In the genomic region with DNA sequence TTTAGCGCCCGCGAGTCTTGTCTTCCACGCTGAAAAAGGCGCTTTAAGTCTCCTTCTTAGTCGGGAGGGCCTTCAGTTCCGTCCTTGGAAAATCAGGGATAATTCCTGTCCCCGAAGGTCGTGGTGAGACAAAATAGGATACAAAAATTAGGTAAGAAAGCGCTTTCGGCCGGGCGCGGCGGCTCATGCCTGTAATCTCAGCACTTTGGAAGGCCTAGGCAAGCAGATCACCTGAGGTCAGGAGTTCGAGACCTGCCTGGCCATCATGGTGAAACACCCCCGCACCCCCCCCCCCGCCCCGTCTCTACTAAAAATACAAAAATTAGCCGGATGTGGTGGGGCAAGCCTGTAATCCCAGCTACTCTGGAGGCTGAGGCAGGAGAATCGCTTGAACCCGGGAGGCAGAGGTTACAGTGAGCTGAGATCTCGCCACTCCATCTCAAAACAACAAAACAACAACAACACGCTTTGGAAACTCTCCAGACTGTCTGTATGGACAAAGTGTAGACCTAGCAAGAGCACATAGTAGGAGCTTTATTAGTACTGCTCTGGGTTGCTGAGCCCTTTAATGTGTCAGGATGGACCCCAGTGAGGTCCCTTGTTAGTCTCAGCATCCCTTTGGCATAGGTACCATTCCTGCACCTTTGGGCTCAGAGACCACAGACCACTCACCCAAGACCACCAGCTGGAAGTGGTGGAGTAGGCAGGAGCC, we compare ENCODE assay signal across 9 cellular contexts. TPM values are rescaled to one million over a fixed set of nuclear protein-coding genes. Genes with fewer than 3 reads are reported as not detected.
DNase-seq lines count a peak whose midpoint lies in the region; ATAC-seq and TF ChIP-seq lines count a peak whose summit lies in the region.
"Had no signal": no experiment of that assay in that cellular context is flagged by ENCODE, and none has a peak within 500 bp of the region (broad histone marks: within the 10 kb centered on the region; RNA-seq: fewer than 3 reads in every experiment).

No MANE protein-coding gene starts in this region.

- no peak overlapping the region for H3K4ac ChIP-seq in mesendoderm (ENCODE audit: low read depth, low read length)

- H3K4me2 ChIP-seq in mesendoderm (ENCODE audit: low read length), result peak overlapping the region; percentile 59

- DNase-seq in heart left ventricle, result no peak
- no peak for DNase-seq in Right ventricle myocardium superior
- no peak for DNase-seq in breast epithelium (ENCODE audit: low spot score in 2 of 2)
- DNase-seq in mesendoderm, result no peak
- peak; percentile 54 for DNase-seq in upper lobe of right lung
- no peak for DNase-seq in MV-4-11 (lab: John Stamatoyannopoulos, UW)
- DNase-seq in cortex of kidney (lab: John Stamatoyannopoulos, UW), result no peak
- DNase-seq in HEK293T (ENCODE audit: extremely low spot score), result no peak

- H2AK5ac ChIP-seq in mesendoderm (ENCODE audit: low read length), result no peak overlapping the region

- H3K79me1 ChIP-seq in mesendoderm (ENCODE audit: low read length), result no peaks in the 10 kb centered on the region

- H3K27ac ChIP-seq in heart left ventricle (peak overlapping the region in 1 of 12 donors; percentile 51), breast epithelium (peak overlapping the region; percentile 68 to 72), mesendoderm (ENCODE audit: low read depth, low read length) (no peak overlapping the region), upper lobe of right lung (no peak overlapping the region)

- H3K9me3 ChIP-seq in heart left ventricle (no peaks in the 10 kb centered on the region), breast epithelium (no peaks in the 10 kb centered on the region), upper lobe of right lung (no peaks in the 10 kb centered on the region)

- peak overlapping the region; percentile 26 to 76 (median 62) for H3K4me3 ChIP-seq in heart left ventricle
- peak overlapping the region; percentile 52 to 99 (median 78) for H3K4me3 ChIP-seq in breast epithelium
- H3K4me3 ChIP-seq in mesendoderm (ENCODE audit: low read length), result peak overlapping the region; percentile 22
- H3K4me3 ChIP-seq in upper lobe of right lung, result peak overlapping the region; percentile 58

- no peak overlapping the region for H2BK120ac ChIP-seq in mesendoderm (ENCODE audit: low read depth, low read length)

- H3K79me2 ChIP-seq in mesendoderm (ENCODE audit: control insufficient read depth, insufficient read depth, low read length), result no peaks in the 10 kb centered on the region

- no peak overlapping the region for H2BK5ac ChIP-seq in mesendoderm (ENCODE audit: low read length)

- H3K36me3 ChIP-seq in heart left ventricle, result no peaks in the 10 kb centered on the region
- H3K36me3 ChIP-seq in breast epithelium, result no peaks in the 10 kb centered on the region
- no peaks in the 10 kb centered on the region for H3K36me3 ChIP-seq in mesendoderm (ENCODE audit: control insufficient read depth, insufficient read depth, low read length)
- no peaks in the 10 kb centered on the region for H3K36me3 ChIP-seq in upper lobe of right lung

- no peak overlapping the region for H4K5ac ChIP-seq in mesendoderm (ENCODE audit: low read length)

- no peak for TF ChIP-seq CTCF in heart left ventricle (IDR thresholded peaks at IDR 0.05)
- TF ChIP-seq CTCF in breast epithelium (IDR thresholded peaks at IDR 0.05), result no peak
- TF ChIP-seq CTCF in upper lobe of right lung (IDR thresholded peaks at IDR 0.05), result no peak

- H4K8ac ChIP-seq in mesendoderm (ENCODE audit: low read depth, low read length), result no peak overlapping the region

- H3K56ac ChIP-seq in mesendoderm (ENCODE audit: low read length), result peak overlapping the region; percentile 76

- no peak overlapping the region for H2BK15ac ChIP-seq in mesendoderm (replicated peaks; ENCODE audit: low read depth)

- no peak for TF ChIP-seq POLR2A in heart left ventricle (IDR thresholded peaks at IDR 0.05)
- no peak for TF ChIP-seq POLR2A in breast epithelium (IDR thresholded peaks at IDR 0.05)

- H3K9ac ChIP-seq in mesendoderm (ENCODE audit: low read length), result peak overlapping the region; percentile 53

- 43 to 61% (median 47%) methylated on average over 20 to 24 of the region's 24 CpGs for WGBS in heart left ventricle, 4 donors
- no CpG with 5 or more reads among the region's 24 CpGs for WGBS in mesendoderm (ENCODE audit: extremely low coverage, insufficient coverage, low lambda C conversion rate)

- CTCF ChIA-PET in HEK293T (lab: Yijun Ruan, JAX), result interaction anchor here (0.6 to 1.2 kb wide), 2 partner anchors 9 to 20 kb away, joined by 3 to 4 read pairs; no protein-coding TSS in a partner anchor

- H3K18ac ChIP-seq in mesendoderm (ENCODE audit: low read length), result no peak overlapping the region

- intact Hi-C loops in heart left ventricle (cut with DNase I) (loop anchor here in 1 of 10 donors (5.0 kb wide), 1 partner anchor 1760 kb away; no protein-coding TSS in a partner anchor), Right ventricle myocardium superior (cut with DNase I) (no loop called here), breast epithelium (cut with DNase I; ENCODE audit: low total_unique reads) (no loop called here), upper lobe of right lung (cut with DNase I) (no loop called here)

- no peak overlapping the region for H3K23ac ChIP-seq in mesendoderm (ENCODE audit: low read length)

- no peak for ATAC-seq in heart left ventricle
- ATAC-seq in Right ventricle myocardium superior (ENCODE audit: poor library complexity), result no peak
- no peak for ATAC-seq in upper lobe of right lung

- H3K4me1 ChIP-seq in heart left ventricle (peaks cover 0 to 14% (median 7%) of the 10 kb centered on the region in 12 donors), breast epithelium (peaks cover 3 to 4% of the 10 kb centered on the region in 2 donors), mesendoderm (ENCODE audit: control insufficient read depth, low read depth, low read length) (no peaks in the 10 kb centered on the region), upper lobe of right lung (peaks cover 4% of the 10 kb centered on the region)

- H3K27me3 ChIP-seq in heart left ventricle (peaks cover 0 to 33% (median 0%) of the 10 kb centered on the region in 9 donors), breast epithelium (no peaks in the 10 kb centered on the region), mesendoderm (ENCODE audit: insufficient read depth, low read length, poor library complexity) (peaks cover 5% of the 10 kb centered on the region), upper lobe of right lung (peaks cover 10% of the 10 kb centered on the region)

- POLR2A ChIA-PET in HEK293T (lab: Yijun Ruan, JAX), result no interaction called here

TF ChIP-seq in HEK293T, 16 proteins besides CTCF, POLR2A, EP300 and RAD21:
- TF ChIP-seq SP1 (IDR thresholded peaks at IDR 0.05) (no peak), FOXM1 (IDR thresholded peaks at IDR 0.05; ENCODE audit: borderline replicate concordance) (no peak), SUZ12 (IDR thresholded peaks at IDR 0.05) (no peak), FOXK2 (IDR thresholded peaks at IDR 0.05) (no peak), HDGF (IDR thresholded peaks at IDR 0.05; ENCODE audit: borderline replicate concordance) (no peak), PKNOX1 (IDR thresholded peaks at IDR 0.05) (no peak)

RNA-seq across cellular contexts. Expression of gene TMEM54, which starts 0.8 kb away (rescaled TPM):
- total RNA-seq in heart left ventricle, result 10 to 100 TPM in 3 of 9 donors, 1 to 10 TPM in 6; 7.5 to 15.9 (median 9.3) TPM
- polyA plus RNA-seq in heart left ventricle, result 10 to 100 TPM in 1 of 2 donors, 1 to 10 TPM in 1; 5.6 to 12.5 TPM
- 10.5 TPM for total RNA-seq in Right ventricle myocardium superior
- 100 to 1,000 TPM in 1 of 3 donors, 10 to 100 TPM in 2; 26.9 to 109 (median 94.8) TPM for total RNA-seq in breast epithelium
- polyA plus RNA-seq in mesendoderm (2013, experiment 1 of 2), result 8.4 TPM
- polyA plus RNA-seq in mesendoderm (2013, experiment 2 of 2), result 8.0 TPM
- total RNA-seq in upper lobe of right lung, result 41.9 TPM

RNA-seq across cellular contexts. Expression of gene HPCA, which starts 15.7 kb away (rescaled TPM):
- under 1 TPM in 1 of 9 donors, not detected in 8; 0.29 TPM for total RNA-seq in heart left ventricle
- polyA plus RNA-seq in heart left ventricle, result not detected
- total RNA-seq in Right ventricle myocardium superior, result not detected
- total RNA-seq in breast epithelium, result 1 to 10 TPM in 1 of 3 donors, not detected in 2; 2.0 TPM
- polyA plus RNA-seq in mesendoderm (2013, experiment 1 of 2), result 0.58 TPM
- 0.95 TPM for polyA plus RNA-seq in mesendoderm (2013, experiment 2 of 2)
- not detected for total RNA-seq in upper lobe of right lung
- total RNA-seq: activated CD8-positive, alpha-beta memory T cell treated with anti-CD3 and anti-CD28 coated beads for 36 hours had no signal

RNA-seq across cellular contexts. Expression of gene FNDC5, which starts 31.3 kb away (rescaled TPM):
- 100 to 1,000 TPM in 1 of 9 donors, 10 to 100 TPM in 8; 43.7 to 134 (median 59.7) TPM for total RNA-seq in heart left ventricle
- 10 to 100 TPM; 18.2 to 75.3 TPM for polyA plus RNA-seq in heart left ventricle
- 139 TPM for total RNA-seq in Right ventricle myocardium superior
- total RNA-seq in breast epithelium, result under 1 TPM in 2 of 3 donors, not detected in 1; 0.59 to 0.96 TPM
- polyA plus RNA-seq in mesendoderm (2013, experiment 1 of 2), result 0.63 TPM
- 0.84 TPM for polyA plus RNA-seq in mesendoderm (2013, experiment 2 of 2)
- 1.5 TPM for total RNA-seq in upper lobe of right lung
- total RNA-seq: activated CD8-positive, alpha-beta memory T cell treated with anti-CD3 and anti-CD28 coated beads for 36 hours had no signal

Comparison
In these comparisons a context has a peak if more than half of its experiments do, and no peak if none do; other contexts are left out.
1. H3K27ac ChIP-seq: peak in breast epithelium (2 of 2); none in mesendoderm (single experiment) and upper lobe of right lung (single experiment).
2. H3K4me3 ChIP-seq: peak in every context shown above with its lines; median percentile 78 in breast epithelium; 62 in heart left ventricle; 58 in upper lobe of right lung; 22 in mesendoderm.
3. RNA of gene FNDC5, which starts 31.3 kb away (total RNA-seq): 139 TPM in Right ventricle myocardium superior (single experiment) and 43.7 to 134 TPM in heart left ventricle; 1.5 TPM in upper lobe of right lung (single experiment) and 0.59 to 0.96 TPM in breast epithelium; every median in the first group is over 10 times any median in the second.